In the genomic region with DNA sequence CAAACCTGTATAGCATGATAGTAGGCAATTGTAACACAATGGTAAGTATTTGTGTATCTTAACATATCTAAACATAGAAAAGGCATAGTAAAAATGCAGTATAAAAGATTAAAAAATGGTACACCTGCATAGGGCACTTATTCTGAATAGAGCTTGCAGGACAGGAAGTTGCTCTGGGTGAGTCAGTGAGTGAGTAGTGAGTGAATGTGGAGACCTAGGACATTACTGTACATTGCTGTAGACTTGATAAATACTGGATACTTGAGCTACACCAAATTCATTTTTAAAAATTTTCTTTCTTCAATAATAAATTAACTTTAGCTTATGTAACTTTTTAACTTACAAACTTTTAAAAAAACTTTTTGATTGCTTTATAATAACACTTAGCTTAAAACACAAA, we compare ENCODE assay signal across 18 cellular contexts.
A peak's percentile ranks its signal among the peaks of the same experiment; 100 is the strongest.
DNase-seq lines count a peak whose midpoint lies in the region; ATAC-seq, FAIRE-seq and TF ChIP-seq lines count a peak whose summit lies in the region.
"Had no signal": no experiment of that assay in that cellular context is flagged by ENCODE, and none has a peak within 500 bp of the region (broad histone marks: within the 10 kb centered on the region; RNA-seq: fewer than 3 reads in every experiment).

No MANE protein-coding gene starts in this region.

- DNase-seq in H54 (ENCODE audit: insufficient read length, low spot score) (no peak), NCI-H226 (peak; percentile 31), brain microvascular endothelial cell (peak; percentile 65), keratinocyte (ENCODE audit: low read depth, low spot score) (no peak), hypothalamus (lab: John Stamatoyannopoulos, UW) (no peak), MM.1S (no peak)
- DNase-seq: activated T-cell treated with anti-CD3 and anti-CD28 coated beads, Interleukin-2, amount 50 U/mL, for 24 hours; Calu3; central memory CD4-positive, alpha-beta T cell; effector CD4-positive, alpha-beta T cell; GF-D8; MG63; NCI-H187; NCI-H345; stimulated activated CD4-positive, alpha-beta T cell treated with anti-CD3 and anti-CD28 coated beads, Interleukin-12 subunit alpha, Interleukin-12 subunit beta, amount 100 ng/mL, for 4 hours had no signal

- TF ChIP-seq POLR2A in H54 (IDR thresholded peaks at IDR 0.05; ENCODE audit: low read depth, low read length) = no peak

- no peaks in the 10 kb centered on the region for H3K36me3 ChIP-seq in brain microvascular endothelial cell (replicated peaks)
- no peaks in the 10 kb centered on the region for H3K36me3 ChIP-seq in keratinocyte (ENCODE audit: control insufficient read depth in 2 of 2, extremely low read depth in 1 of 2, insufficient read depth in 2 of 2, low read length in 2 of 2)
- H3K36me3 ChIP-seq in MM.1S (replicated peaks; ENCODE audit: insufficient read depth, low read length) = no peaks in the 10 kb centered on the region
- H3K36me3 ChIP-seq: MG63 had no signal

- dilution Hi-C loops in keratinocyte (cut with MboI; ENCODE audit: extremely low pct_ligation_motif_present, low sequenced_read_pairs) = no loop called here

- H3K4me3 ChIP-seq in brain microvascular endothelial cell (ENCODE audit: low read depth, low read length) = no peak overlapping the region
- H3K4me3 ChIP-seq in keratinocyte (ENCODE audit: control insufficient read depth in 2 of 3, extremely low read depth in 1 of 3, insufficient read depth in 2 of 3, low read depth in 1 of 3, low read length in 3 of 3) = no peak overlapping the region
- no peak overlapping the region for H3K4me3 ChIP-seq in MM.1S (ENCODE audit: low read length)
- H3K4me3 ChIP-seq: GM12878, MG63 had no signal

- H2AFZ ChIP-seq in keratinocyte (ENCODE audit: control insufficient read depth, low read length) (no peak overlapping the region), MM.1S (ENCODE audit: low read length) (no peak overlapping the region)

- H4K20me1 ChIP-seq in keratinocyte (ENCODE audit: control insufficient read depth, extremely low read depth, insufficient read depth, low read length) (no peaks in the 10 kb centered on the region), MM.1S (ENCODE audit: insufficient read depth, low read length) (no peaks in the 10 kb centered on the region)

- no peaks in the 10 kb centered on the region for H3K27me3 ChIP-seq in brain microvascular endothelial cell (replicated peaks)
- H3K27me3 ChIP-seq in keratinocyte (ENCODE audit: control insufficient read depth, extremely low read depth, insufficient read depth, low read length) = no peaks in the 10 kb centered on the region
- H3K27me3 ChIP-seq in MM.1S (replicated peaks; ENCODE audit: insufficient read depth, low read length) = no peaks in the 10 kb centered on the region
- H3K27me3 ChIP-seq: MG63 had no signal

- no peak for ATAC-seq in GM21723 (IDR thresholded peaks at IDR 0.05; ENCODE audit: unreplicated experiment)
- ATAC-seq: GM12878, left lobe of liver had no signal

- H3K9me2 ChIP-seq in MM.1S (replicated peaks; ENCODE audit: insufficient read depth, low read length) = no peaks in the 10 kb centered on the region

- H3K79me2 ChIP-seq in keratinocyte (ENCODE audit: control insufficient read depth, insufficient read depth, low read length) (no peaks in the 10 kb centered on the region), MM.1S (ENCODE audit: low read length) (no peaks in the 10 kb centered on the region)

- H3K4me1 ChIP-seq in keratinocyte (ENCODE audit: control insufficient read depth, extremely low read depth, insufficient read depth, low read length) (peaks cover 3% of the 10 kb centered on the region), MM.1S (ENCODE audit: low read length) (no peaks in the 10 kb centered on the region)

- in situ Hi-C loops in brain microvascular endothelial cell (cut with HindIII; ENCODE audit: low pct_ligation_motif_present, low sequenced_read_pairs) = no loop called here

- TF ChIP-seq CTCF in brain microvascular endothelial cell (IDR thresholded peaks at IDR 0.05; ENCODE audit: low read depth, low read length, missing control alignments) (no peak), keratinocyte (optimal IDR thresholded peaks at IDR 0.05 in 1 of 3, IDR thresholded peaks at IDR 0.05 in 1 of 3, conservative IDR thresholded peaks at IDR 0.05 in 1 of 3; ENCODE audit: extremely low read depth in 1 of 3, insufficient read depth in 2 of 3, low read length in 3 of 3) (no peak), MM.1S (IDR thresholded peaks at IDR 0.05; ENCODE audit: low read length) (no peak)

- H3K9ac ChIP-seq in keratinocyte (ENCODE audit: control insufficient read depth, extremely low read depth, insufficient read depth, low read length) (no peak overlapping the region), MM.1S (ENCODE audit: low read length) (no peak overlapping the region)

- H3K4me2 ChIP-seq in keratinocyte (ENCODE audit: control insufficient read depth, extremely low read depth, insufficient read depth, low read depth, low read length) (no peak overlapping the region), MM.1S (ENCODE audit: low read depth, low read length) (no peak overlapping the region)

- FAIRE-seq in H54 (lab: Jason Lieb, UNC) = peak; percentile 23
- FAIRE-seq in keratinocyte (lab: Jason Lieb, UNC) = peak; percentile 52
- FAIRE-seq: GM12878 had no signal

- no peaks in the 10 kb centered on the region for H3F3A ChIP-seq in MM.1S (ENCODE audit: insufficient read depth, low read length)

- H3K9me1 ChIP-seq in keratinocyte (ENCODE audit: control insufficient read depth, extremely low read depth, insufficient read depth, low read length) = no peaks in the 10 kb centered on the region

- H3K9me3 ChIP-seq in keratinocyte (ENCODE audit: control insufficient read depth, low read depth, low read length) (no peaks in the 10 kb centered on the region), MM.1S (replicated peaks; ENCODE audit: insufficient read depth, low read length) (no peaks in the 10 kb centered on the region)
- H3K9me3 ChIP-seq: MG63 had no signal

- H3K27ac ChIP-seq in brain microvascular endothelial cell = peak overlapping the region; percentile 2
- peak overlapping the region; percentile 4 for H3K27ac ChIP-seq in keratinocyte (ENCODE audit: control insufficient read depth, insufficient read depth, low read length)
- H3K27ac ChIP-seq in MM.1S (ENCODE audit: low read length) = no peak overlapping the region

Comparison
In these comparisons a context has a peak if more than half of its experiments do, and no peak if none do; other contexts are left out.
1. DNase-seq: peak in NCI-H226 (single experiment) and brain microvascular endothelial cell (single experiment); none in H54 (single experiment), keratinocyte (single experiment), hypothalamus (0 of 51) and MM.1S (single experiment).